ENCODE assay signal across 2 cellular contexts in the genomic region with DNA sequence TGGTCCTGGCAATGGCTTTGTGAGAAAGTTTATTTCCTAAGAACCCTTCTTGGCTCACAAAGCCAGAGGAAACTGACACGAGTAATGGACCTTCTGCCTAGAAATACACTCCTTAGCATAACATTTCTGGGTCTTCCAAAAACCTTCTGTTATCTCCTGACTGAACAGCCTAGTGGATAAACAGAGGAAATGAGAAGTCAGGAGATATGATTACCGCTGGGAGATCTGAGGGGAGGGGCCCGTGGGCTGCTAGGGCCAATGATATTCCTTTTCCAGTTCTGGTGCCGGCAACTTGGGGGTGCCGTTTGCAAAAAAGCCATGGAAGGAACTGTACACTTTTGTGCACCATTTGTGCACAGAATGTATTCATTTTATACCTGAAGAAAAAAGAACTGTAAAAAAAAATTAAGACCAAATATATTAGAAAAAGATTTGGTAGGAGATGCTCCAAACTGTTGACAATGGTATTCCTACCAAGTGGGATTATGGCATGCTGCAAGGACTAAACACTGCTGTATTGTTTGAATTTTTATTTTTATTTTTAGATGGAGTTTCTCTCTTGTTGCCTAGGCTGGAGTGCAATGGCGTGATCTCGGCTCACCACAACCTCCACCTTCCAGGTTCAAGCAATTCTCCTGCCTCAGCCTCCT.
TF ChIP-seq lines count a peak whose summit lies in the region.

No MANE protein-coding gene starts in this region.

TF ChIP-seq in endothelial cell of umbilical vein, 7 proteins besides CTCF, POLR2A, EP300 and RAD21:
- TF ChIP-seq, protein P1, sequence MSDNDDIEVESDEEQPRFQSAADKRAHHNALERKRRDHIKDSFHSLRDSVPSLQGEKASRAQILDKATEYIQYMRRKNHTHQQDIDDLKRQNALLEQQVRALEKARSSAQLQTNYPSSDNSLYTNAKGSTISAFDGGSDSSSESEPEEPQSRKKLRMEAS (IDR thresholded peaks at IDR 0.05; ENCODE audit: insufficient read depth, insufficient read length) = no peak
- no peak for TF ChIP-seq FOS (IDR thresholded peaks at IDR 0.05; ENCODE audit: borderline replicate concordance, insufficient read depth, low read length)
- no peak for TF ChIP-seq MYC (IDR thresholded peaks at IDR 0.05; ENCODE audit: low read depth, low read length)
- TF ChIP-seq GATA2 (IDR thresholded peaks at IDR 0.05; ENCODE audit: insufficient read depth, insufficient read length, low read depth, low read length) = peak; percentile 64
- TF ChIP-seq JUN (IDR thresholded peaks at IDR 0.05; ENCODE audit: borderline replicate concordance, insufficient read depth, insufficient read length, low read depth) = no peak
- no peak for TF ChIP-seq EZH2 (IDR thresholded peaks at IDR 0.05; ENCODE audit: borderline replicate concordance, low read depth, low read length, severe bottlenecking)

TF ChIP-seq in HepG2, 621 proteins besides CTCF, POLR2A, EP300 and RAD21:
- TF ChIP-seq RARA (CRISPR knock-in tag; IDR thresholded peaks at IDR 0.05) (no peak), TEF (CRISPR knock-in tag; IDR thresholded peaks at IDR 0.05) (0 out of 2 replicates have a peak, but pooled peaks have one; percentile 2), SAP130 (CRISPR knock-in tag; IDR thresholded peaks at IDR 0.05; ENCODE audit: low read depth) (0 out of 2 replicates have a peak, but pooled peaks have one; percentile 19)
